In genomic region chr15:68042855-68043222, GRCh38 we compare ENCODE assay signal across 23 cellular contexts.
"Had no signal": no experiment of that assay in that cellular context is flagged by ENCODE, and none has a peak within 500 bp of the region (broad histone marks: within the 10 kb centered on the region; RNA-seq: fewer than 3 reads in every experiment).

No MANE protein-coding gene starts in this region.

- FAIRE-seq: keratinocyte, TTC549 had no signal

- H3K4me1 ChIP-seq: adrenal gland, ascending aorta, foreskin keratinocyte, lower lobe of right lung, prostate gland had no signal

- H3K36me3 ChIP-seq: adrenal gland, ascending aorta, lower lobe of right lung, prostate gland, spleen, thoracic aorta had no signal

- ATAC-seq: activated naive CD4-positive, alpha-beta T cell treated with anti-CD3 and anti-CD28 coated beads, Interleukin-2, amount 50 U/mL, for 72 hours; activated T-helper 17 cell treated with anti-CD3 and anti-CD28 coated beads, Interleukin-2, amount 50 U/mL, for 72 hours; foreskin keratinocyte; naive thymus-derived CD4-positive, alpha-beta T cell had no signal

- H3K27ac ChIP-seq: adrenal gland, ascending aorta, foreskin keratinocyte, lower lobe of right lung, thoracic aorta had no signal

- H3K27me3 ChIP-seq: adrenal gland, ascending aorta, spleen had no signal

- DNase-seq: activated CD4-positive, alpha-beta T cell treated with anti-CD3 and anti-CD28 coated beads for 1 hour; activated CD4-positive, alpha-beta T cell treated with anti-CD3 and anti-CD28 coated beads, Interleukin-2, amount 50 U/mL, for 1 hour; activated T-cell treated with anti-CD3 and anti-CD28 coated beads, Interleukin-2, amount 50 U/mL, for 24 hours; adrenal gland; central memory CD4-positive, alpha-beta T cell; dermis blood vessel endothelial cell; effector CD8-positive, alpha-beta T cell; erythroblast; foreskin keratinocyte; left colon; lower lobe of right lung; mesendoderm; naive thymus-derived CD4-positive, alpha-beta T cell; spleen; stimulated activated CD4-positive, alpha-beta T cell treated with anti-CD3 and anti-CD28 coated beads, Interleukin-4, amount 100 ng/mL, for 1 hour; stimulated activated naive CD4-positive, alpha-beta T cell had no signal

- H3K9me3 ChIP-seq: adrenal gland, ascending aorta, lower lobe of right lung, prostate gland, thoracic aorta had no signal

- H3K4me3 ChIP-seq: adrenal gland, ascending aorta, lower lobe of right lung, prostate gland, spleen, thoracic aorta had no signal
